In the genomic region with DNA sequence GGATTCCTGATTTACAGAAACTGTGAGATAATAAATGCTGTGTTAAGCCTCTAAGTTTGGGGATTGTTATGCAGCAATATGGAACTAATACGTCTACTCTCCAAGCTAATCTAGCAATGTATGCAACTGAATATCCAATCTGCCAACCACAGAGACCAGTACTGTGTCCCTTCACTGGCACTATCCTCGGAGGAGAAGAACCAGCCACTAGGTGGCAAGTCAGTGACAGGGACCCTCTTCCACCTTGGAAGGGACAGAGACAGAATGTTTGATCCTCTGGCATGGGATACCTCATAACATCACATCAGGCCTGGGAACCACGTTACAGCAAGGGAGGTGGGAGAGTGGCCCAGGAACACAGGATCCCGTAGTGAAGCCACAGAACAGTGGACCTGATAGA, we compare ENCODE assay signal across 22 cellular contexts.
DNase-seq lines count a peak whose midpoint lies in the region; ATAC-seq and TF ChIP-seq lines count a peak whose summit lies in the region.
"Had no signal": no experiment of that assay in that cellular context is flagged by ENCODE, and none has a peak within 500 bp of the region (broad histone marks: within the 10 kb centered on the region; RNA-seq: fewer than 3 reads in every experiment).

No MANE protein-coding gene starts in this region.

- BruUV-seq in IMR-90 (replicated peaks; lab: Mats Ljungman, UMichigan) = no TSS peak

- H3K14ac ChIP-seq in IMR-90 (replicated peaks; ENCODE audit: low read depth, low read length) = no peak overlapping the region

- no peaks in the 10 kb centered on the region for H3F3A ChIP-seq in DOHH2 (ENCODE audit: control insufficient read depth, insufficient read depth)

- ATAC-seq in IMR-90 (ENCODE audit: low read depth) (no peak), GM19467 (IDR thresholded peaks at IDR 0.05; ENCODE audit: unreplicated experiment) (no peak)
- ATAC-seq: gastrocnemius medialis; stimulated activated memory B cell treated with anti-CD40 and anti-IgM and Interleukin-4, amounts not matched to agents 10 μg/mL and 1 μg/mL and 100 μg/mL, for 72 hours had no signal

- H2AK9ac ChIP-seq in IMR-90 (replicated peaks; ENCODE audit: low read depth, low read length, poor library complexity) = no peak overlapping the region

- DNase-seq in IMR-90 = no peak
- no peak for DNase-seq in brain microvascular endothelial cell
- DNase-seq in NCI-H69 (lab: John Stamatoyannopoulos, UW) = no peak
- no peak for DNase-seq in AG08396 (ENCODE audit: low spot score)
- DNase-seq in dermis blood vessel endothelial cell = no peak
- DNase-seq: activated CD4-positive, alpha-beta T cell treated with anti-CD3 and anti-CD28 coated beads for 48 hours; activated naive CD8-positive, alpha-beta T cell treated with anti-CD3 and anti-CD28 coated beads for 36 hours; CD4-positive, alpha-beta T cell; gastrocnemius medialis; kidney; MV-4-11; NCI-H1694 treated with DMSO at 0.1 percent for 48 hours; Peyer's patch; small intestine; uterus had no signal

- H2AFZ ChIP-seq in IMR-90 (replicated peaks; ENCODE audit: low read length, poor library complexity) = peak overlapping the region; percentile 58

- H3K27ac ChIP-seq in 22Rv1 (no peak overlapping the region), DOHH2 (ENCODE audit: low read depth, low read length) (no peak overlapping the region), IMR-90 (ENCODE audit: insufficient read depth, low read length) (no peak overlapping the region), brain microvascular endothelial cell (no peak overlapping the region)
- H3K27ac ChIP-seq: esophagus muscularis mucosa, gastrocnemius medialis, Peyer's patch, SJSA1, uterus had no signal

- no peaks in the 10 kb centered on the region for H3K4me1 ChIP-seq in DOHH2 (ENCODE audit: control insufficient read depth, low read length)
- H3K4me1 ChIP-seq in IMR-90 (ENCODE audit: control insufficient read depth, insufficient read depth, low read length) = no peaks in the 10 kb centered on the region
- H3K4me1 ChIP-seq: Peyer's patch, uterus had no signal

- CTCF ChIA-PET in IMR-90 (lab: Yijun Ruan, JAX) = no interaction called here

- H3K56ac ChIP-seq in IMR-90 (ENCODE audit: extremely low read depth, insufficient read depth, low read length) = no peak overlapping the region

- no peak overlapping the region for H4K5ac ChIP-seq in IMR-90 (ENCODE audit: low read depth, low read length)

- H2BK120ac ChIP-seq in IMR-90 (ENCODE audit: low read depth, low read length) = no peak overlapping the region

- H3K9me3 ChIP-seq in DOHH2 (ENCODE audit: control insufficient read depth, insufficient read depth, low read length) = no peaks in the 10 kb centered on the region
- H3K9me3 ChIP-seq in IMR-90 (ENCODE audit: control insufficient read depth, insufficient read depth, low read length) = no peaks in the 10 kb centered on the region
- H3K9me3 ChIP-seq: esophagus muscularis mucosa, gastrocnemius medialis, Peyer's patch, SJSA1, uterus had no signal

- H3K4me2 ChIP-seq in DOHH2 (ENCODE audit: low read length) (no peak overlapping the region), IMR-90 (ENCODE audit: low read depth, low read length) (no peak overlapping the region)

- no peak overlapping the region for H3K9ac ChIP-seq in IMR-90 (ENCODE audit: low read depth, low read length)

- no peak overlapping the region for H2AK5ac ChIP-seq in IMR-90 (ENCODE audit: low read depth, low read length)

- no peak overlapping the region for H3K4ac ChIP-seq in IMR-90 (ENCODE audit: low read depth, low read length)

- no peak overlapping the region for H3K4me3 ChIP-seq in DOHH2 (ENCODE audit: low read length)
- H3K4me3 ChIP-seq in IMR-90 (ENCODE audit: insufficient read depth, low read depth, low read length) = no peak overlapping the region
- no peak overlapping the region for H3K4me3 ChIP-seq in brain microvascular endothelial cell (ENCODE audit: low read depth, low read length)
- H3K4me3 ChIP-seq: esophagus muscularis mucosa, gastrocnemius medialis, lung, Peyer's patch, SJSA1, uterus had no signal

- dilution Hi-C loops in IMR-90 (cut with HindIII; ENCODE audit: low sequenced_read_pairs, unreplicated experiment) = no loop called here

- H3K18ac ChIP-seq in IMR-90 (ENCODE audit: low read depth, low read length) = no peak overlapping the region

- 0 out of 2 replicates have a peak, but pooled peaks have one; percentile 21 for TF ChIP-seq CTCF in 22Rv1 (IDR thresholded peaks at IDR 0.05)
- TF ChIP-seq CTCF in DOHH2 (IDR thresholded peaks at IDR 0.05; ENCODE audit: low read depth, low read length, poor library complexity, severe bottlenecking) = peak; percentile 38
- no peak for TF ChIP-seq CTCF in IMR-90 (conservative IDR thresholded peaks at IDR 0.05; ENCODE audit: low read depth, low read length)
- TF ChIP-seq CTCF in brain microvascular endothelial cell (IDR thresholded peaks at IDR 0.05; ENCODE audit: low read depth, low read length, missing control alignments) = peak; percentile 36

- H2BK15ac ChIP-seq in IMR-90 (ENCODE audit: low read depth, low read length) = no peak overlapping the region

- H3K9me1 ChIP-seq in IMR-90 (ENCODE audit: insufficient read depth, low read length) = no peaks in the 10 kb centered on the region

- H4K20me1 ChIP-seq in DOHH2 (ENCODE audit: control insufficient read depth, insufficient read depth, low read depth, low read length) (no peaks in the 10 kb centered on the region; the same call in 1 of the 2 replicates), IMR-90 (ENCODE audit: insufficient read depth, low read length) (no peaks in the 10 kb centered on the region)

- no peak overlapping the region for H3K23ac ChIP-seq in IMR-90 (ENCODE audit: low read depth, low read length)

- TF ChIP-seq RAD21 in IMR-90 (IDR thresholded peaks at IDR 0.05; ENCODE audit: low read length) = no peak

- H2BK5ac ChIP-seq in IMR-90 (ENCODE audit: low read depth, low read length, poor library complexity, severe bottlenecking) = no peak overlapping the region

- TF ChIP-seq POLR2A in IMR-90 (IDR thresholded peaks at IDR 0.05; ENCODE audit: low read depth, low read length) = no peak

- H3K36me3 ChIP-seq in DOHH2 (ENCODE audit: control insufficient read depth, low read length) (no peaks in the 10 kb centered on the region), IMR-90 (ENCODE audit: control insufficient read depth, insufficient read depth, low read length) (no peaks in the 10 kb centered on the region), brain microvascular endothelial cell (replicated peaks) (no peaks in the 10 kb centered on the region)
- H3K36me3 ChIP-seq: esophagus muscularis mucosa, gastrocnemius medialis, Peyer's patch, SJSA1, uterus had no signal

- in situ Hi-C loops in IMR-90 (cut with MboI; ENCODE audit: low sequenced_read_pairs) = no loop called here
- in situ Hi-C loops in brain microvascular endothelial cell (cut with HindIII; ENCODE audit: low pct_ligation_motif_present, low sequenced_read_pairs) = no loop called here

- H3K79me2 ChIP-seq in DOHH2 (ENCODE audit: control insufficient read depth, low read length) = no peaks in the 10 kb centered on the region

- POLR2A ChIA-PET in IMR-90 (lab: Charles Lee; ENCODE audit: unreplicated experiment) = no interaction called here

- intact Hi-C loops in IMR-90 (cut with micrococcal nuclease) = no loop called here

- no peaks in the 10 kb centered on the region for H3K9me2 ChIP-seq in DOHH2 (replicated peaks; ENCODE audit: control insufficient read depth, low read length)

- H4K91ac ChIP-seq in IMR-90 (ENCODE audit: insufficient read depth, low read depth, low read length) = no peak overlapping the region

- H3K27me3 ChIP-seq in DOHH2 (ENCODE audit: control insufficient read depth, low read length) (peaks cover 3% of the 10 kb centered on the region; the same call in 1 of the 2 replicates), IMR-90 (ENCODE audit: control insufficient read depth, insufficient read depth, low read length) (no peaks in the 10 kb centered on the region), brain microvascular endothelial cell (replicated peaks) (no peaks in the 10 kb centered on the region)
- H3K27me3 ChIP-seq: esophagus muscularis mucosa, gastrocnemius medialis, Peyer's patch, SJSA1, uterus had no signal

- no peak overlapping the region for H2BK20ac ChIP-seq in IMR-90 (ENCODE audit: low read depth, low read length)

- 60% methylated on average over 1 of the region's 4 CpGs; no CpG with 5 or more reads in 1 of the 2 experiments for WGBS in IMR-90 (ENCODE audit: extremely low coverage in 2 of 2, insufficient read length in 1 of 2), 2 experiments

- H4K8ac ChIP-seq in IMR-90 (ENCODE audit: low read depth in 2 of 2, low read length in 2 of 2) = no peak overlapping the region

- no peaks in the 10 kb centered on the region for H3K79me1 ChIP-seq in IMR-90 (ENCODE audit: low read depth in 1 of 2, low read length in 2 of 2)

TF ChIP-seq in IMR-90, 13 proteins besides CTCF, POLR2A, EP300 and RAD21 (continues in another document):
- TF ChIP-seq FOS (IDR thresholded peaks at IDR 0.05; ENCODE audit: low read depth, low read length) (no peak), BHLHE40 (IDR thresholded peaks at IDR 0.05; ENCODE audit: low read depth, low read length) (no peak), ELK1 (IDR thresholded peaks at IDR 0.05; ENCODE audit: borderline replicate concordance, low read depth, low read length) (no peak), NFE2L2 (IDR thresholded peaks at IDR 0.05; ENCODE audit: low read depth, low read length) (no peak), RFX5 (IDR thresholded peaks at IDR 0.05; ENCODE audit: low read depth, low read length) (no peak), MXI1 (IDR thresholded peaks at IDR 0.05; ENCODE audit: borderline replicate concordance, low read depth, low read length) (no peak), CEBPB (IDR thresholded peaks at IDR 0.05; ENCODE audit: low read depth, low read length) (no peak), CHD1 (IDR thresholded peaks at IDR 0.05; ENCODE audit: low read depth, low read length) (no peak), MAZ (IDR thresholded peaks at IDR 0.05; ENCODE audit: borderline replicate concordance, low read depth, low read length) (no peak)
- TF ChIP-seq, protein P1, sequence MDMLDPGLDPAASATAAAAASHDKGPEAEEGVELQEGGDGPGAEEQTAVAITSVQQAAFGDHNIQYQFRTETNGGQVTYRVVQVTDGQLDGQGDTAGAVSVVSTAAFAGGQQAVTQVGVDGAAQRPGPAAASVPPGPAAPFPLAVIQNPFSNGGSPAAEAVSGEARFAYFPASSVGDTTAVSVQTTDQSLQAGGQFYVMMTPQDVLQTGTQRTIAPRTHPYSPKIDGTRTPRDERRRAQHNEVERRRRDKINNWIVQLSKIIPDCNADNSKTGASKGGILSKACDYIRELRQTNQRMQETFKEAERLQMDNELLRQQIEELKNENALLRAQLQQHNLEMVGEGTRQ (IDR thresholded peaks at IDR 0.05; ENCODE audit: low read depth, low read length) = no peak
